ENCODE assay signal across 19 cellular contexts in the genomic region with DNA sequence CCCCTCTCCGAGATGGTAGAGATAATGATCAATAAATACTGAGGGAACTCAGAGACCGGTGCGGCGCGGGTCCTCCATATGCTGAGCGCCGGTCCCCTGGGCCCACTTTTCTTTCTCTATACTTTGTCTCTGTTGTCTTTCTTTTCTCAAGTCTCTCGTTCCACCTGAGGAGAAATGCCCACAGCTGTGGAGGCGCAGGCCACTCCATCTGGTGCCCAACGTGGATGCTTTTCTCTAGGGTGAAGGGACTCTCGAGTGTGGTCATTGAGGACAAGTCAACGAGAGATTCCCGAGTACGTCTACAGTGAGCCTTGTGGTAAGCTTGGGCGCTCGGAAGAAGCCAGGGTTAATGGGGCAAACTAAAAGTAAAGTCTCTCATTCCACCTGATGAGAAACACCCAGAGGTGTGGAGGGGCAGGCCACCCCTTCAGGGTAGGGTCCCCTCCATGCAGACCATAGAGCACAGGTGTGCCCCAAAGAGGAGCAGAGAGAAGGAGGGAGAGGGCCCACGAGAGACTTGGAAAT. TPM values are rescaled to one million over a fixed set of nuclear protein-coding genes. Genes with fewer than 3 reads are reported as not detected.
DNase-seq lines count a peak whose midpoint lies in the region; ATAC-seq, FAIRE-seq and TF ChIP-seq lines count a peak whose summit lies in the region.
"Had no signal": no experiment of that assay in that cellular context is flagged by ENCODE, and none has a peak within 500 bp of the region (broad histone marks: within the 10 kb centered on the region; RNA-seq: fewer than 3 reads in every experiment).

No MANE protein-coding gene starts in this region.

- peaks cover 4% of the 10 kb centered on the region for H3K27me3 Mint-ChIP-seq in CD8-positive, alpha-beta T cell (ENCODE audit: low read depth)
- H3K27me3 Mint-ChIP-seq: activated naive CD4-positive, alpha-beta T cell treated with anti-CD3 and anti-CD28 coated beads, Interleukin-2, amount 50 U/mL, for 24 hours had no signal

- no peak for FAIRE-seq in D721Med (lab: Jason Lieb, UNC)
- FAIRE-seq: GM12878 had no signal

- peaks cover 8% of the 10 kb centered on the region for H3K4me1 Mint-ChIP-seq in CD8-positive, alpha-beta T cell (ENCODE audit: low read depth)

- no peak overlapping the region for H3K27ac ChIP-seq in A673 (ENCODE audit: low read depth, low read length, poor library complexity, severe bottlenecking)
- no peak overlapping the region for H3K27ac ChIP-seq in CD8-positive, alpha-beta T cell (ENCODE audit: low read depth, low read length)
- H3K27ac ChIP-seq: breast epithelium had no signal

- intact Hi-C loops in posterior cingulate gyrus (cut with DNase I), result loop anchor here (5.0 to 10.0 kb wide), 4 partner anchors 135 to 362 kb away; no protein-coding TSS in a partner anchor
- intact Hi-C loops in A673 (cut with micrococcal nuclease; ENCODE audit: unreplicated experiment), result loop anchor here (5.0 to 10.0 kb wide), 2 partner anchors 135 to 222 kb away; no protein-coding TSS in a partner anchor
- intact Hi-C loops in CD8-positive, alpha-beta T cell (cut with DNase I, micrococcal nuclease), result loop anchor here (5.0 to 10.0 kb wide), 3 partner anchors 132 to 575 kb away; no protein-coding TSS in a partner anchor

- TF ChIP-seq CTCF in D721Med (IDR thresholded peaks at IDR 0.05; ENCODE audit: insufficient read depth, missing control alignments) (no peak), A673 (conservative IDR thresholded peaks at IDR 0.05; ENCODE audit: low read depth, low read length) (no peak)
- TF ChIP-seq CTCF in CD8-positive, alpha-beta T cell (IDR thresholded peaks at IDR 0.05), result no peak

- peak overlapping the region; percentile 96 for H3K9ac ChIP-seq in NT2/D1 (ENCODE audit: insufficient read length, low read depth)

- H3K4me3 ChIP-seq in NT2/D1 (ENCODE audit: insufficient read length, low read depth) (peak overlapping the region; percentile 86), iPS-18c (ENCODE audit: insufficient read depth, low read depth, low read length) (peak overlapping the region; percentile 50), A673 (ENCODE audit: low read depth, low read length, poor library complexity, severe bottlenecking) (no peak overlapping the region)
- no peak overlapping the region for H3K4me3 ChIP-seq in CD8-positive, alpha-beta T cell (ENCODE audit: low read depth, low read length)
- H3K4me3 ChIP-seq: breast epithelium, GM12878, smooth muscle cell had no signal

- BruUV-seq in A673 (replicated peaks; lab: Mats Ljungman, UMichigan), result no TSS peak

- CTCF ChIA-PET in A673 (lab: Charles Lee), result no interaction called here
- CTCF ChIA-PET in CD8-positive, alpha-beta T cell (lab: Charles Lee), result no interaction called here

- H3K9me3 ChIP-seq in NT2/D1 (ENCODE audit: insufficient read depth, low read length) (no peaks in the 10 kb centered on the region), iPS-18c (ENCODE audit: control insufficient read depth, insufficient read depth, low read length) (no peaks in the 10 kb centered on the region), A673 (ENCODE audit: low read depth, low read length, poor library complexity, severe bottlenecking) (no peaks in the 10 kb centered on the region)
- H3K9me3 ChIP-seq in CD8-positive, alpha-beta T cell (ENCODE audit: low read length), result no peaks in the 10 kb centered on the region
- H3K9me3 ChIP-seq: BE2C, breast epithelium had no signal

- no peak overlapping the region for H3K4me3 Mint-ChIP-seq in CD8-positive, alpha-beta T cell
- H3K4me3 Mint-ChIP-seq: activated naive CD4-positive, alpha-beta T cell treated with anti-CD3 and anti-CD28 coated beads, Interleukin-2, amount 50 U/mL, for 24 hours had no signal

- no peaks in the 10 kb centered on the region for H3K9me3 Mint-ChIP-seq in CD8-positive, alpha-beta T cell
- H3K9me3 Mint-ChIP-seq: activated naive CD4-positive, alpha-beta T cell treated with anti-CD3 and anti-CD28 coated beads, Interleukin-2, amount 50 U/mL, for 24 hours had no signal

- no peak for ATAC-seq in CD8-positive, alpha-beta T cell
- ATAC-seq: GM12878; Panc1; stimulated activated naive CD8-positive, alpha-beta T cell treated with anti-CD3 and anti-CD28 coated beads, Interleukin-15, Interleukin-2, amounts not matched to agents 100 U/mL and 50 U/mL, for 24 hours had no signal

- no peaks in the 10 kb centered on the region for H3K27me3 ChIP-seq in NT2/D1 (ENCODE audit: insufficient read depth, insufficient read length)
- H3K27me3 ChIP-seq in A673 (replicated peaks; ENCODE audit: insufficient read depth, low read depth, low read length, poor library complexity), result no peaks in the 10 kb centered on the region
- H3K27me3 ChIP-seq in CD8-positive, alpha-beta T cell (ENCODE audit: insufficient read depth, low read length), result no peaks in the 10 kb centered on the region
- H3K27me3 ChIP-seq: BE2C, breast epithelium had no signal

- H3K27ac Mint-ChIP-seq in CD8-positive, alpha-beta T cell, result no peak overlapping the region
- H3K27ac Mint-ChIP-seq: activated naive CD4-positive, alpha-beta T cell treated with anti-CD3 and anti-CD28 coated beads, Interleukin-2, amount 50 U/mL, for 24 hours had no signal

- DNase-seq in D721Med (ENCODE audit: insufficient read length, low spot score), result peak; percentile 2
- no peak for DNase-seq in NT2/D1 (ENCODE audit: low read depth, low spot score)
- peak in 6 of 10 donors; percentile 2 to 43 (median 16) for DNase-seq in posterior cingulate gyrus
- no peak for DNase-seq in A673 (ENCODE audit: low spot score)
- no peak for DNase-seq in DMS153 treated with DMSO at 0.1 percent for 48 hours (lab: John Stamatoyannopoulos, UW; ENCODE audit: unreplicated experiment)
- DNase-seq in CD8-positive, alpha-beta T cell, result no peak
- no peak for DNase-seq in NCI-H82 treated with DMSO at 0.1 percent for 48 hours (lab: John Stamatoyannopoulos, UW; ENCODE audit: unreplicated experiment)
- DNase-seq: BE2C; effector CD4-positive, alpha-beta T cell; stimulated activated naive CD8-positive, alpha-beta T cell treated with anti-CD3 and anti-CD28 coated beads, Interleukin-15, Interleukin-2, amounts not matched to agents 100 U/mL and 50 U/mL, for 24 hours had no signal

- no peaks in the 10 kb centered on the region for H3K36me3 Mint-ChIP-seq in CD8-positive, alpha-beta T cell
- H3K36me3 Mint-ChIP-seq: activated naive CD4-positive, alpha-beta T cell treated with anti-CD3 and anti-CD28 coated beads, Interleukin-2, amount 50 U/mL, for 24 hours had no signal

- POLR2A ChIA-PET in A673 (lab: Charles Lee; ENCODE audit: low non-redundant PET), result no interaction called here
- POLR2A ChIA-PET in CD8-positive, alpha-beta T cell (lab: Charles Lee), result no interaction called here

- peaks cover 19% of the 10 kb centered on the region for H3K4me1 ChIP-seq in NT2/D1 (ENCODE audit: insufficient read depth, insufficient read length)
- peaks cover 14% of the 10 kb centered on the region for H3K4me1 ChIP-seq in A673 (ENCODE audit: insufficient read depth, low read length, poor library complexity, severe bottlenecking)
- H3K4me1 ChIP-seq in CD8-positive, alpha-beta T cell (ENCODE audit: insufficient read depth, low read length), result no peaks in the 10 kb centered on the region
- H3K4me1 ChIP-seq: breast epithelium had no signal

- H3K36me3 ChIP-seq in NT2/D1 (ENCODE audit: insufficient read depth, insufficient read length, low read length) (peaks cover 24% of the 10 kb centered on the region), A673 (ENCODE audit: insufficient read depth, low read length, poor library complexity, severe bottlenecking) (no peaks in the 10 kb centered on the region)
- H3K36me3 ChIP-seq in CD8-positive, alpha-beta T cell (ENCODE audit: insufficient read depth, low read length), result no peaks in the 10 kb centered on the region
- H3K36me3 ChIP-seq: BE2C, breast epithelium had no signal

RNA-seq across cellular contexts. Expression of a gene that starts 43.2 kb away (rescaled TPM):
- total RNA-seq in A673 (2021), result not detected in 2 replicates
- total RNA-seq in CD8-positive, alpha-beta T cell, result not detected
- total RNA-seq: breast epithelium, Daoy, GM12878, LHCN-M2, omental fat pad, smooth muscle cell had no signal

Comparison
In these comparisons a context has a peak if more than half of its experiments do, and no peak if none do; other contexts are left out.
1. DNase-seq: peak in D721Med (single experiment) and posterior cingulate gyrus (6 of 10); none in NT2/D1 (single experiment), A673 (single experiment), DMS153 treated with DMSO at 0.1 percent for 48 hours (single experiment), CD8-positive, alpha-beta T cell (0 of 7) and NCI-H82 treated with DMSO at 0.1 percent for 48 hours (single experiment).
2. H3K4me3 ChIP-seq: peak in NT2/D1 (single experiment) and iPS-18c (single experiment); none in A673 (single experiment) and CD8-positive, alpha-beta T cell (single experiment).